ENCODE assay signal across 7 cellular contexts in genomic region chr1:153790996-153791855, GRCh38. TPM values are rescaled to one million over a fixed set of nuclear protein-coding genes. Genes with fewer than 3 reads are reported as not detected.
DNase-seq lines count a peak whose midpoint lies in the region; ATAC-seq and TF ChIP-seq lines count a peak whose summit lies in the region.

No MANE protein-coding gene starts in this region.

- ATAC-seq in GM18505 (IDR thresholded peaks at IDR 0.05; ENCODE audit: unreplicated experiment) (peak; percentile 75), body of pancreas (no peak)

- H3K9ac ChIP-seq in GM23248 (peak overlapping the region; percentile 88), MM.1S (ENCODE audit: low read length) (peak overlapping the region; percentile 41)

- DNase-seq in GM23248 (peak; percentile 91), MM.1S (peak; percentile 97), body of pancreas (peak in 1 of 4 donors; percentile 53), mesothelial cell of epicardium (ENCODE audit: low spot score in 2 of 2, unreplicated experiment in 2 of 2) (no peak), DMS153 treated with DMSO at 0.1 percent for 48 hours (lab: John Stamatoyannopoulos, UW; ENCODE audit: unreplicated experiment) (no peak), NCI-H2196 treated with DMSO at 0.1 percent for 48 hours (lab: John Stamatoyannopoulos, UW; ENCODE audit: unreplicated experiment) (no peak)

- H3K36me3 ChIP-seq in GM23248 (ENCODE audit: low read depth) (no peaks in the 10 kb centered on the region), MM.1S (replicated peaks; ENCODE audit: insufficient read depth, low read length) (no peaks in the 10 kb centered on the region), body of pancreas (replicated peaks in 1 of 2; ENCODE audit: insufficient read depth in 1 of 2, low read depth in 2 of 2) (no peaks in the 10 kb centered on the region)

- in situ Hi-C loops in GM23248 (cut with MboI), result no loop called here

- TF ChIP-seq CTCF in MM.1S (IDR thresholded peaks at IDR 0.05; ENCODE audit: low read length) (no peak), body of pancreas (IDR thresholded peaks at IDR 0.05) (no peak), mesothelial cell of epicardium (IDR thresholded peaks at IDR 0.05; ENCODE audit: unreplicated experiment) (no peak)

- H3K36me3 Mint-ChIP-seq in mesothelial cell of epicardium, result no peaks in the 10 kb centered on the region

- peaks cover 21% of the 10 kb centered on the region for H3K4me1 ChIP-seq in GM23248 (ENCODE audit: insufficient read depth)
- H3K4me1 ChIP-seq in MM.1S (ENCODE audit: low read length), result peaks cover 29% of the 10 kb centered on the region
- peaks cover 15% of the 10 kb centered on the region for H3K4me1 ChIP-seq in body of pancreas

- H3K27ac Mint-ChIP-seq in mesothelial cell of epicardium, result peak overlapping the region; percentile 93

- H3K27me3 Mint-ChIP-seq in mesothelial cell of epicardium (ENCODE audit: low read depth), result no peaks in the 10 kb centered on the region

- peaks cover 14% of the 10 kb centered on the region for H3K4me1 Mint-ChIP-seq in mesothelial cell of epicardium

- H3K4me2 ChIP-seq in GM23248 (ENCODE audit: unreplicated experiment) (peak overlapping the region; percentile 99), MM.1S (ENCODE audit: low read depth, low read length) (peak overlapping the region; percentile 56)

- H3K27ac ChIP-seq in GM23248, result peak overlapping the region; percentile 99
- H3K27ac ChIP-seq in MM.1S (ENCODE audit: low read length), result peak overlapping the region; percentile 73
- peak overlapping the region in 3 of 4 donors; percentile 1 to 71 (median 52) for H3K27ac ChIP-seq in body of pancreas

- H4K20me1 ChIP-seq in GM23248 (ENCODE audit: insufficient read depth), result no peaks in the 10 kb centered on the region
- no peaks in the 10 kb centered on the region for H4K20me1 ChIP-seq in MM.1S (ENCODE audit: insufficient read depth, low read length)

- H3K9me3 ChIP-seq in GM23248 (ENCODE audit: low read depth) (no peaks in the 10 kb centered on the region), MM.1S (replicated peaks; ENCODE audit: insufficient read depth, low read length) (no peaks in the 10 kb centered on the region), body of pancreas (no peaks in the 10 kb centered on the region)

- H3K9me2 ChIP-seq in GM23248 (ENCODE audit: insufficient read depth), result no peaks in the 10 kb centered on the region
- no peaks in the 10 kb centered on the region for H3K9me2 ChIP-seq in MM.1S (replicated peaks; ENCODE audit: insufficient read depth, low read length)

- 20 to 27% methylated on average over 11 of the region's 11 CpGs for WGBS in GM23248 (ENCODE audit: low coverage in 1 of 2, low lambda C conversion rate in 2 of 2, missing lambda C conversion rate in 2 of 2), 2 experiments
- 58 to 76% methylated on average over 10 to 11 of the region's 11 CpGs for WGBS in body of pancreas, 2 donors

- H2AFZ ChIP-seq in GM23248, result peak overlapping the region; percentile 94
- H2AFZ ChIP-seq in MM.1S (ENCODE audit: low read length), result peak overlapping the region; percentile 43

- H3F3A ChIP-seq in GM23248 (ENCODE audit: insufficient read depth) (peaks cover 22% of the 10 kb centered on the region), MM.1S (ENCODE audit: insufficient read depth, low read length) (peaks cover 27% of the 10 kb centered on the region)

- TF ChIP-seq POLR2A in GM18505 (IDR thresholded peaks at IDR 0.05; ENCODE audit: borderline replicate concordance, extremely low read depth, insufficient read depth, insufficient read length) (peak; percentile 12), body of pancreas (IDR thresholded peaks at IDR 0.05) (no peak)

- intact Hi-C loops in body of pancreas (cut with DNase I), result loop anchor here (5.0 kb wide), 1 partner anchor 191 kb away; no protein-coding TSS in a partner anchor

- H3K4me3 ChIP-seq in GM23248 (peak overlapping the region; percentile 77), MM.1S (ENCODE audit: low read length) (peak overlapping the region; percentile 24), body of pancreas (no peak overlapping the region)

- no peaks in the 10 kb centered on the region for H3K79me2 ChIP-seq in GM23248 (ENCODE audit: insufficient read depth)
- no peaks in the 10 kb centered on the region for H3K79me2 ChIP-seq in MM.1S (ENCODE audit: low read length)

- H3K9me3 Mint-ChIP-seq in mesothelial cell of epicardium, result no peaks in the 10 kb centered on the region

- no peak overlapping the region for H3K4me3 Mint-ChIP-seq in mesothelial cell of epicardium

- H3K27me3 ChIP-seq in GM23248 (replicated peaks; ENCODE audit: insufficient read depth), result no peaks in the 10 kb centered on the region
- H3K27me3 ChIP-seq in MM.1S (replicated peaks; ENCODE audit: insufficient read depth, low read length), result no peaks in the 10 kb centered on the region
- H3K27me3 ChIP-seq in body of pancreas, result no peaks in the 10 kb centered on the region

RNA-seq across cellular contexts. Expression of gene SLC27A3, which starts 16.0 kb away (rescaled TPM):
- total RNA-seq in GM23248 (2014; rRNA removed; shearing (Covaris generic)), result 8.8 and 11.4 TPM in 2 replicates
- polyA plus RNA-seq in GM23248 (2016; fragmentation: Nextera tagmentation; extraction: Ambion mirVana), result 5.6 and 9.2 TPM in 2 replicates
- total RNA-seq in body of pancreas (10 to 100 TPM; 15.0 to 21.1 TPM), mesothelial cell of epicardium (28.5 to 32.1 TPM (median 29.7 TPM) in 3 replicates)

Comparison
In these comparisons a context has a peak if more than half of its experiments do, and no peak if none do; other contexts are left out.
1. DNase-seq: peak in GM23248 (single experiment) and MM.1S (single experiment); none in mesothelial cell of epicardium (0 of 2), DMS153 treated with DMSO at 0.1 percent for 48 hours (single experiment) and NCI-H2196 treated with DMSO at 0.1 percent for 48 hours (single experiment).
2. H3K4me3 ChIP-seq: peak in GM23248 (single experiment) and MM.1S (single experiment); none in body of pancreas (0 of 2).
3. Peak in every context shown above with its lines, with median percentiles within 50 percentile points of each other: H3K27ac ChIP-seq.